19 cellular contexts compared by ENCODE assay signal in genomic region chr1:74531807-74532206, GRCh38. TPM values are rescaled to one million over a fixed set of nuclear protein-coding genes. Genes with fewer than 3 reads are reported as not detected.
DNase-seq lines count a peak whose midpoint lies in the region; ATAC-seq and TF ChIP-seq lines count a peak whose summit lies in the region.
"Had no signal": no experiment of that assay in that cellular context is flagged by ENCODE, and none has a peak within 500 bp of the region (broad histone marks: within the 10 kb centered on the region; RNA-seq: fewer than 3 reads in every experiment).

No MANE protein-coding gene starts in this region.

- no peaks in the 10 kb centered on the region for H3K36me3 Mint-ChIP-seq in T-cell

- no peak for ATAC-seq in T-cell (replicated peaks in 1 of 4)

- no peak for TF ChIP-seq CTCF in VCaP (conservative IDR thresholded peaks at IDR 0.05)

- no peaks in the 10 kb centered on the region for H3K9me3 Mint-ChIP-seq in T-cell
- H3K9me3 Mint-ChIP-seq: T-helper 1 cell treated with Interleukin-12 subunit alpha and Interleukin-12 subunit beta and Interleukin-4 antibody, amounts not matched to agents 30 μg/mL and 1 μg/mL, for 36 hours had no signal

- DNase-seq in NCI-H2171 treated with DMSO at 0.1 percent for 48 hours (lab: John Stamatoyannopoulos, UW) (peak; percentile 34), NCI-H2171 (lab: John Stamatoyannopoulos, UW) (no peak), NCI-H1105 treated with DMSO at 0.1 percent for 48 hours (lab: John Stamatoyannopoulos, UW) (peak; percentile 87), NCI-H1930 (lab: John Stamatoyannopoulos, UW) (peak; percentile 50 to 67), T-cell (no peak), occipital lobe (lab: John Stamatoyannopoulos, UW) (no peak)
- DNase-seq: GOT3, HCEC 1CT, Kasumi-1, NCI-H1694 treated with DMSO at 0.1 percent for 48 hours, NCI-H446, NCI-H774, OCI-M1, SJCRH30, T1000 had no signal

- H3K27ac ChIP-seq in VCaP, result peak overlapping the region; percentile 22; the same call in 1 of the 2 replicates
- H3K27ac ChIP-seq: SJCRH30 had no signal

- POLR2A ChIA-PET in T-cell (lab: Charles Lee), result no interaction called here

- CTCF ChIA-PET in T-cell (lab: Charles Lee), result no interaction called here

- no peak overlapping the region for H3K4me3 Mint-ChIP-seq in T-cell
- H3K4me3 Mint-ChIP-seq: B cell; T-helper 1 cell treated with Interleukin-12 subunit alpha and Interleukin-12 subunit beta and Interleukin-4 antibody, amounts not matched to agents 30 μg/mL and 1 μg/mL, for 36 hours had no signal

- peaks cover 0 to 6% of the 10 kb centered on the region in 2 donors for H3K27me3 Mint-ChIP-seq in T-cell

- H3K27ac Mint-ChIP-seq in T-cell, result no peak overlapping the region
- H3K27ac Mint-ChIP-seq: B cell; T-helper 1 cell treated with Interleukin-12 subunit alpha and Interleukin-12 subunit beta and Interleukin-4 antibody, amounts not matched to agents 30 μg/mL and 1 μg/mL, for 36 hours had no signal

- H3K4me1 Mint-ChIP-seq in T-cell, result no peaks in the 10 kb centered on the region
- H3K4me1 Mint-ChIP-seq: B cell had no signal

RNA-seq across cellular contexts. Expression of gene LRRC53, which starts 19.4 kb away (rescaled TPM):
- not detected for total RNA-seq in T-cell
- total RNA-seq in occipital lobe, result not detected
- total RNA-seq: B cell, MCF 10A, SJCRH30 had no signal

Comparison
In these comparisons a context has a peak if more than half of its experiments do, and no peak if none do; other contexts are left out.
1. DNase-seq: peak in NCI-H2171 treated with DMSO at 0.1 percent for 48 hours (single experiment), NCI-H1105 treated with DMSO at 0.1 percent for 48 hours (single experiment) and NCI-H1930 (2 of 2); none in NCI-H2171 (single experiment), T-cell (0 of 34) and occipital lobe (single experiment).